ENCODE assay signal across 20 cellular contexts in genomic region chr11:70404244-70404643, GRCh38.
"Had no signal": no experiment of that assay in that cellular context is flagged by ENCODE, and none has a peak within 500 bp of the region (broad histone marks: within the 10 kb centered on the region; RNA-seq: fewer than 3 reads in every experiment).

No MANE protein-coding gene starts in this region.

- H3K27me3 ChIP-seq: esophagus squamous epithelium, gastroesophageal sphincter, ovary, testis, tibial nerve had no signal

- H3K36me3 Mint-ChIP-seq: immature natural killer cell; stimulated activated naive B cell treated with anti-CD40 and anti-IgM and Interleukin-4, amounts not matched to agents 10 μg/mL and 1 μg/mL and 100 μg/mL, for 72 hours had no signal

- DNase-seq: effector memory CD4-positive, alpha-beta T cell; esophagus squamous epithelium; foreskin fibroblast; immature natural killer cell; left cardiac atrium; left ventricle myocardium superior; mesenchymal stem cell; naive thymus-derived CD4-positive, alpha-beta T cell; nephron progenitor cell; ovary; right cardiac atrium; small intestine; stimulated activated CD4-positive, alpha-beta T cell treated with anti-CD3 and anti-CD28 coated beads, Interleukin-2, amount 100 ng/mL, for 48 hours; stimulated activated naive B cell treated with anti-CD40 and anti-IgM and Interleukin-4, amounts not matched to agents 10 μg/mL and 1 μg/mL and 100 μg/mL, for 72 hours; stimulated activated naive CD8-positive, alpha-beta T cell treated with anti-CD3 and anti-CD28 coated beads, Interleukin-15, amount 100 ng/mL, for 72 hours; testis had no signal

- ATAC-seq: gastroesophageal sphincter; left cardiac atrium; left ventricle myocardium superior; naive thymus-derived CD4-positive, alpha-beta T cell; right cardiac atrium; stimulated activated naive B cell treated with anti-CD40 and anti-IgM and Interleukin-4, amounts not matched to agents 10 μg/mL and 1 μg/mL and 100 μg/mL, for 72 hours; stimulated activated naive CD8-positive, alpha-beta T cell treated with anti-CD3 and anti-CD28 coated beads, Interleukin-15, amount 100 ng/mL, for 72 hours had no signal

- H3K9me3 Mint-ChIP-seq: naive thymus-derived CD4-positive, alpha-beta T cell; nephron progenitor cell; stimulated activated naive B cell treated with anti-CD40 and anti-IgM and Interleukin-4, amounts not matched to agents 10 μg/mL and 1 μg/mL and 100 μg/mL, for 72 hours; stimulated activated naive CD8-positive, alpha-beta T cell treated with anti-CD3 and anti-CD28 coated beads, Interleukin-15, amount 100 ng/mL, for 72 hours had no signal

- H3K4me3 Mint-ChIP-seq: immature natural killer cell; naive thymus-derived CD4-positive, alpha-beta T cell; nephron progenitor cell; stimulated activated naive B cell treated with anti-CD40 and anti-IgM and Interleukin-4, amounts not matched to agents 10 μg/mL and 1 μg/mL and 100 μg/mL, for 72 hours; stimulated activated naive CD8-positive, alpha-beta T cell treated with anti-CD3 and anti-CD28 coated beads, Interleukin-15, amount 100 ng/mL, for 72 hours had no signal

- H3K27ac ChIP-seq: epithelial cell of prostate, esophagus squamous epithelium, gastroesophageal sphincter, ovary, testis, tibial nerve had no signal

- H3K9me3 ChIP-seq: esophagus squamous epithelium, gastroesophageal sphincter, ovary, testis, tibial nerve had no signal

- H3K36me3 ChIP-seq: ovary had no signal

- H3K4me3 ChIP-seq: esophagus squamous epithelium, gastroesophageal sphincter, lung, ovary, testis, tibial nerve had no signal

- H3K27ac Mint-ChIP-seq: immature natural killer cell; naive thymus-derived CD4-positive, alpha-beta T cell; stimulated activated naive B cell treated with anti-CD40 and anti-IgM and Interleukin-4, amounts not matched to agents 10 μg/mL and 1 μg/mL and 100 μg/mL, for 72 hours; stimulated activated naive CD8-positive, alpha-beta T cell treated with anti-CD3 and anti-CD28 coated beads, Interleukin-15, amount 100 ng/mL, for 72 hours had no signal
